In genomic region chr15:82709081-82709420, GRCh38 we compare ENCODE assay signal across 8 cellular contexts.
DNase-seq lines count a peak whose midpoint lies in the region; ATAC-seq, FAIRE-seq and TF ChIP-seq lines count a peak whose summit lies in the region.

No MANE protein-coding gene starts in this region.

- H3K4me1 ChIP-seq in duodenal mucosa (ENCODE audit: control insufficient read depth in 1 of 2, insufficient read depth in 2 of 2, low read length in 2 of 2), result peaks cover 5 to 8% of the 10 kb centered on the region in 2 donors
- no peaks in the 10 kb centered on the region for H3K4me1 ChIP-seq in parathyroid adenoma

- peak overlapping the region; percentile 27; the same call in 1 of the 2 replicates for H3K4me3 ChIP-seq in GM08714 (ENCODE audit: low read length)
- H3K4me3 ChIP-seq in NB4 (ENCODE audit: low read depth, low read length), result peak overlapping the region; percentile 51
- H3K4me3 ChIP-seq in duodenal mucosa (ENCODE audit: low read depth in 1 of 2, low read length in 2 of 2), result peak overlapping the region; percentile 38 to 55
- H3K4me3 ChIP-seq in parathyroid adenoma (ENCODE audit: low read depth, low read length), result no peak overlapping the region

- H3K36me3 ChIP-seq in duodenal mucosa (ENCODE audit: control insufficient read depth in 1 of 2, insufficient read depth in 2 of 2, low read length in 2 of 2) (no peaks in the 10 kb centered on the region), parathyroid adenoma (ENCODE audit: control insufficient read depth, insufficient read depth, low read length) (no peaks in the 10 kb centered on the region)

- H3K9me3 ChIP-seq in duodenal mucosa (ENCODE audit: control insufficient read depth in 1 of 2, low read length in 2 of 2), result no peaks in the 10 kb centered on the region
- H3K9me3 ChIP-seq in parathyroid adenoma (ENCODE audit: control insufficient read depth, low read length), result no peaks in the 10 kb centered on the region

- TF ChIP-seq CTCF in NB4 (IDR thresholded peaks at IDR 0.05; ENCODE audit: low read depth, low read length), result no peak
- TF ChIP-seq CTCF in parathyroid adenoma (IDR thresholded peaks at IDR 0.05), result no peak

- peaks cover 5% of the 10 kb centered on the region for H3K79me2 ChIP-seq in parathyroid adenoma

- no peaks in the 10 kb centered on the region for H3K27me3 ChIP-seq in duodenal mucosa (ENCODE audit: control insufficient read depth in 1 of 2, insufficient read depth in 2 of 2, low read length in 2 of 2)
- H3K27me3 ChIP-seq in parathyroid adenoma (ENCODE audit: control insufficient read depth, insufficient read depth, low read length), result no peaks in the 10 kb centered on the region

- H3K4me2 ChIP-seq in parathyroid adenoma (ENCODE audit: low read length), result peak overlapping the region; percentile 47

- TF ChIP-seq POLR2A in NB4 (IDR thresholded peaks at IDR 0.05; ENCODE audit: extremely low read depth, insufficient read length), result no peak
- TF ChIP-seq POLR2A in H54 (IDR thresholded peaks at IDR 0.05; ENCODE audit: low read depth, low read length), result no peak

- H3K9ac ChIP-seq in duodenal mucosa (ENCODE audit: low read depth in 1 of 2, low read length in 2 of 2) (no peak overlapping the region), parathyroid adenoma (no peak overlapping the region)

- FAIRE-seq in H54 (lab: Jason Lieb, UNC), result no peak

- ATAC-seq in GM18502 (IDR thresholded peaks at IDR 0.05; ENCODE audit: poor library complexity, unreplicated experiment) (no peak), GM21423 (IDR thresholded peaks at IDR 0.05; ENCODE audit: unreplicated experiment) (no peak)

- H3K27ac ChIP-seq in duodenal mucosa (ENCODE audit: low read depth, low read length) (no peak overlapping the region), parathyroid adenoma (peak overlapping the region; percentile 89)

- DNase-seq in NB4 (ENCODE audit: low read depth) (peak; percentile 75), H54 (ENCODE audit: insufficient read length, low spot score) (no peak), putamen (ENCODE audit: low spot score) (no peak)

- H2AFZ ChIP-seq in parathyroid adenoma, result no peak overlapping the region
